18 cellular contexts compared by ENCODE assay signal in genomic region chr16:85978976-85979375, GRCh38.
"Had no signal": no experiment of that assay in that cellular context is flagged by ENCODE, and none has a peak within 500 bp of the region (broad histone marks: within the 10 kb centered on the region; RNA-seq: fewer than 3 reads in every experiment).

No MANE protein-coding gene starts in this region.

- DNase-seq: esophagus squamous epithelium; foreskin fibroblast; glutamatergic neuron; left ventricle myocardium inferior; mesenchymal stem cell; midbrain; pancreas; stimulated activated CD4-positive, alpha-beta T cell treated with anti-CD3 and anti-CD28 coated beads, Interleukin-15, amount 100 ng/mL, for 24 hours; stimulated activated CD4-positive, alpha-beta T cell treated with anti-CD3 and anti-CD28 coated beads, Interleukin-4, amount 100 ng/mL, for 4 hours; stimulated activated naive CD4-positive, alpha-beta T cell treated with Interleukin-2 at 50 U/mL for 16 hours; tibial artery; uterus had no signal

- H3K27me3 ChIP-seq: neural progenitor cell, pancreas, upper lobe of left lung, uterus had no signal

- H3K4me3 ChIP-seq: esophagus squamous epithelium, gastroesophageal sphincter, left ventricle myocardium inferior, lung, neural progenitor cell, pancreas, upper lobe of left lung, uterus had no signal

- H2AFZ ChIP-seq: neural progenitor cell had no signal

- FAIRE-seq: keratinocyte, pancreas had no signal

- ATAC-seq: gastroesophageal sphincter; natural killer cell treated with Interleukin-12 subunit alpha and Interleukin-12 subunit beta and Interleukin-15 and Interleukin-18, amount 100 ng/mL, for 72 hours had no signal

- H3K4me1 ChIP-seq: esophagus squamous epithelium, gastroesophageal sphincter, left ventricle myocardium inferior, neural progenitor cell, pancreas, uterus had no signal

- H3K4me2 ChIP-seq: neural progenitor cell had no signal

- H3K36me3 ChIP-seq: esophagus squamous epithelium, gastroesophageal sphincter, left ventricle myocardium inferior, neural progenitor cell, pancreas, tibial artery, upper lobe of left lung, uterus had no signal

- H3K9me3 ChIP-seq: esophagus squamous epithelium, gastroesophageal sphincter, left ventricle myocardium inferior, pancreas, tibial artery, upper lobe of left lung, uterus had no signal

- H3K27ac ChIP-seq: gastroesophageal sphincter, left ventricle myocardium inferior, neural progenitor cell, pancreas, tibial artery, upper lobe of left lung, uterus had no signal
